Comparison of ENCODE assay signal across 26 cellular contexts in genomic region chr3:189455796-189456195, GRCh38.
"Had no signal": no experiment of that assay in that cellular context is flagged by ENCODE, and none has a peak within 500 bp of the region (broad histone marks: within the 10 kb centered on the region; RNA-seq: fewer than 3 reads in every experiment).

No MANE protein-coding gene starts in this region.

- H3K27ac ChIP-seq: colonic mucosa, esophagus muscularis mucosa, lower lobe of right lung, neutrophil, prostate gland, right atrium auricular region, stomach, testis, tibial artery, upper lobe of left lung had no signal

- H3K4me3 Mint-ChIP-seq: dendritic cell treated with granulocyte-macrophage colony-stimulating factor and Interleukin-4, amounts not matched to agents 40 ng/mL and 50 ng/mL, for 4 days; natural killer cell; neural crest cell; stimulated activated effector memory CD8-positive, alpha-beta T cell treated with anti-CD3 and anti-CD28 coated beads, Interleukin-12 subunit alpha, Interleukin-12 subunit beta, amount 100 ng/mL, for 72 hours had no signal

- H3K27ac Mint-ChIP-seq: dendritic cell treated with granulocyte-macrophage colony-stimulating factor and Interleukin-4, amounts not matched to agents 40 ng/mL and 50 ng/mL, for 4 days; natural killer cell; stimulated activated effector memory CD8-positive, alpha-beta T cell treated with anti-CD3 and anti-CD28 coated beads, Interleukin-12 subunit alpha, Interleukin-12 subunit beta, amount 100 ng/mL, for 72 hours had no signal

- ATAC-seq: lower lobe of right lung; natural killer cell; stimulated activated effector memory CD8-positive, alpha-beta T cell treated with anti-CD3 and anti-CD28 coated beads, Interleukin-12 subunit alpha, Interleukin-12 subunit beta, amount 100 ng/mL, for 72 hours had no signal

- H3K9me3 Mint-ChIP-seq: neural crest cell; stimulated activated effector memory CD8-positive, alpha-beta T cell treated with anti-CD3 and anti-CD28 coated beads, Interleukin-12 subunit alpha, Interleukin-12 subunit beta, amount 100 ng/mL, for 72 hours had no signal

- DNase-seq: colonic mucosa; effector memory CD4-positive, alpha-beta T cell; foreskin melanocyte; glutamatergic neuron; hippocampal formation; left cardiac atrium; left ventricle myocardium superior; lower lobe of right lung; natural killer cell; stimulated activated CD4-positive, alpha-beta T cell treated with anti-CD3 and anti-CD28 coated beads, Interleukin-12 subunit alpha, Interleukin-12 subunit beta, amount 100 ng/mL, for 4 hours; stimulated activated CD4-positive, alpha-beta T cell treated with anti-CD3 and anti-CD28 coated beads, Interleukin-1b, Interleukin-23, amount 100 ng/mL, for 48 hours; stimulated activated CD4-positive, alpha-beta T cell treated with anti-CD3 and anti-CD28 coated beads, Interleukin-4, amount 100 ng/mL, for 1 hour; stimulated activated naive CD4-positive, alpha-beta T cell treated with Interleukin-2 at 50 U/mL for 16 hours; stomach; testis; tibial artery had no signal

- H3K36me3 Mint-ChIP-seq: natural killer cell; stimulated activated effector memory CD8-positive, alpha-beta T cell treated with anti-CD3 and anti-CD28 coated beads, Interleukin-12 subunit alpha, Interleukin-12 subunit beta, amount 100 ng/mL, for 72 hours had no signal

- H3K27me3 Mint-ChIP-seq: dendritic cell treated with granulocyte-macrophage colony-stimulating factor and Interleukin-4, amounts not matched to agents 40 ng/mL and 50 ng/mL, for 4 days had no signal

- H3K9me3 ChIP-seq: colonic mucosa, esophagus muscularis mucosa, heart right ventricle, lower lobe of right lung, neutrophil, prostate gland, right atrium auricular region, stomach, testis, tibial artery, upper lobe of left lung had no signal

- H3K27me3 ChIP-seq: colonic mucosa, esophagus muscularis mucosa, heart right ventricle, neutrophil, right atrium auricular region, stomach, testis, tibial artery, upper lobe of left lung had no signal

- H3K4me1 Mint-ChIP-seq: natural killer cell; neural crest cell; stimulated activated effector memory CD8-positive, alpha-beta T cell treated with anti-CD3 and anti-CD28 coated beads, Interleukin-12 subunit alpha, Interleukin-12 subunit beta, amount 100 ng/mL, for 72 hours had no signal

- H3K4me1 ChIP-seq: colonic mucosa, lower lobe of right lung, prostate gland, right atrium auricular region, testis, upper lobe of left lung had no signal

- H3K4me3 ChIP-seq: colonic mucosa, esophagus muscularis mucosa, heart right ventricle, lower lobe of right lung, prostate gland, right atrium auricular region, smooth muscle cell, stomach, testis, tibial artery, upper lobe of left lung had no signal

- H3K36me3 ChIP-seq: colonic mucosa, esophagus muscularis mucosa, heart right ventricle, lower lobe of right lung, neutrophil, prostate gland, right atrium auricular region, stomach, tibial artery, upper lobe of left lung had no signal
